In genomic region chr11:110299006-110299785, GRCh38 we compare ENCODE assay signal across 19 cellular contexts. TPM values are rescaled to one million over a fixed set of nuclear protein-coding genes. Genes with fewer than 3 reads are reported as not detected.
DNase-seq lines count a peak whose midpoint lies in the region; ATAC-seq and TF ChIP-seq lines count a peak whose summit lies in the region.
"Had no signal": no experiment of that assay in that cellular context is flagged by ENCODE, and none has a peak within 500 bp of the region (broad histone marks: within the 10 kb centered on the region; RNA-seq: fewer than 3 reads in every experiment).

No MANE protein-coding gene starts in this region.

- H3K9me3 Mint-ChIP-seq in CD4-positive, alpha-beta T cell, result no peaks in the 10 kb centered on the region
- H3K9me3 Mint-ChIP-seq in activated T-helper 17 cell treated with anti-CD3 and anti-CD28 coated beads, Interleukin-2, amount 50 U/mL, for 72 hours, result no peaks in the 10 kb centered on the region
- H3K9me3 Mint-ChIP-seq in stimulated activated effector memory CD8-positive, alpha-beta T cell treated with anti-CD3 and anti-CD28 coated beads, Interleukin-12 subunit alpha, Interleukin-12 subunit beta, amount 100 ng/mL, for 72 hours, result peaks cover 5% of the 10 kb centered on the region

- H3K4me1 ChIP-seq in HUES48 (ENCODE audit: control insufficient read depth, insufficient read depth, low read length) (peaks cover 25% of the 10 kb centered on the region), mesendoderm (ENCODE audit: control insufficient read depth, low read depth, low read length) (peaks cover 6% of the 10 kb centered on the region)
- H3K4me1 ChIP-seq in effector memory CD4-positive, alpha-beta T cell (ENCODE audit: control insufficient read depth, insufficient read depth, low read length, poor library complexity, severe bottlenecking), result no peaks in the 10 kb centered on the region

- peak overlapping the region; percentile 62 for H2BK120ac ChIP-seq in mesendoderm (ENCODE audit: low read depth, low read length)

- no peak overlapping the region for H2AK5ac ChIP-seq in mesendoderm (ENCODE audit: low read length)

- no peak for DNase-seq in CD4-positive, alpha-beta T cell
- DNase-seq in mesendoderm, result peak; percentile 87
- no peak for DNase-seq in activated T-cell treated with anti-CD3 and anti-CD28 coated beads for 4 hours
- DNase-seq in stimulated activated CD4-positive, alpha-beta T cell treated with anti-CD3 and anti-CD28 coated beads, Interleukin-15, amount 100 ng/mL, for 24 hours, result no peak
- no peak for DNase-seq in stimulated activated effector memory CD8-positive, alpha-beta T cell treated with anti-CD3 and anti-CD28 coated beads, Interleukin-12 subunit alpha, Interleukin-12 subunit beta, amount 100 ng/mL, for 72 hours (ENCODE audit: low spot score in 2 of 2)
- no peak for DNase-seq in effector memory CD4-positive, alpha-beta T cell
- DNase-seq: BE2C, DMS79, H7, NCI-H1048, NCI-H1417 treated with DMSO at 0.1 percent for 48 hours, NCI-H2029, NCI-H2227 treated with DMSO at 0.1 percent for 48 hours, NCI-H510A, Peyer's patch had no signal

- no peak overlapping the region for H2BK5ac ChIP-seq in mesendoderm (ENCODE audit: low read length)

- POLR2A ChIA-PET in CD4-positive, alpha-beta T cell (lab: Charles Lee), result no interaction called here

- H2BK15ac ChIP-seq in mesendoderm (replicated peaks; ENCODE audit: low read depth), result no peak overlapping the region

- no peak overlapping the region for H3K23ac ChIP-seq in mesendoderm (ENCODE audit: low read length)

- no peak for ATAC-seq in CD4-positive, alpha-beta T cell (ENCODE audit: poor library complexity)
- no peak for ATAC-seq in activated T-helper 17 cell treated with anti-CD3 and anti-CD28 coated beads, Interleukin-2, amount 50 U/mL, for 72 hours (replicated peaks)
- no peak for ATAC-seq in stimulated activated effector memory CD8-positive, alpha-beta T cell treated with anti-CD3 and anti-CD28 coated beads, Interleukin-12 subunit alpha, Interleukin-12 subunit beta, amount 100 ng/mL, for 72 hours
- ATAC-seq: Right ventricle myocardium inferior had no signal

- CTCF ChIA-PET in CD4-positive, alpha-beta T cell (lab: Charles Lee), result no interaction called here

- H4K8ac ChIP-seq in mesendoderm (ENCODE audit: low read depth, low read length), result no peak overlapping the region

- H3K36me3 ChIP-seq in HUES48 (ENCODE audit: control insufficient read depth, insufficient read depth, low read length) (no peaks in the 10 kb centered on the region), mesendoderm (ENCODE audit: control insufficient read depth, insufficient read depth, low read length) (no peaks in the 10 kb centered on the region)
- H3K36me3 ChIP-seq in effector memory CD4-positive, alpha-beta T cell (ENCODE audit: control insufficient read depth, insufficient read depth, low read length), result no peaks in the 10 kb centered on the region
- H3K36me3 ChIP-seq: Peyer's patch had no signal

- H3K36me3 Mint-ChIP-seq in CD4-positive, alpha-beta T cell (ENCODE audit: low read depth), result no peaks in the 10 kb centered on the region
- H3K36me3 Mint-ChIP-seq in activated T-helper 17 cell treated with anti-CD3 and anti-CD28 coated beads, Interleukin-2, amount 50 U/mL, for 72 hours (ENCODE audit: low read depth), result peaks cover 15% of the 10 kb centered on the region
- H3K36me3 Mint-ChIP-seq in stimulated activated effector memory CD8-positive, alpha-beta T cell treated with anti-CD3 and anti-CD28 coated beads, Interleukin-12 subunit alpha, Interleukin-12 subunit beta, amount 100 ng/mL, for 72 hours, result peaks cover 17% of the 10 kb centered on the region

- no peak overlapping the region for H3K9ac ChIP-seq in HUES48 (ENCODE audit: low read depth, low read length)
- no peak overlapping the region for H3K9ac ChIP-seq in mesendoderm (ENCODE audit: low read length)

- H3K9me3 ChIP-seq in CD4-positive, alpha-beta T cell (ENCODE audit: control insufficient read depth, low read length), result no peaks in the 10 kb centered on the region
- peaks cover 3% of the 10 kb centered on the region; the same call in 1 of the 2 replicates for H3K9me3 ChIP-seq in HUES48 (ENCODE audit: control insufficient read depth, insufficient read depth, low read length)
- H3K9me3 ChIP-seq in effector memory CD4-positive, alpha-beta T cell (ENCODE audit: control insufficient read depth, low read length), result no peaks in the 10 kb centered on the region
- H3K9me3 ChIP-seq: BE2C, MG63, Peyer's patch had no signal

- peak overlapping the region; percentile 61 for H3K18ac ChIP-seq in mesendoderm (ENCODE audit: low read length)

- peaks cover 17% of the 10 kb centered on the region for H3K79me2 ChIP-seq in mesendoderm (ENCODE audit: control insufficient read depth, insufficient read depth, low read length)

- H3K27me3 Mint-ChIP-seq in CD4-positive, alpha-beta T cell, result no peaks in the 10 kb centered on the region
- H3K27me3 Mint-ChIP-seq in activated T-helper 17 cell treated with anti-CD3 and anti-CD28 coated beads, Interleukin-2, amount 50 U/mL, for 72 hours, result no peaks in the 10 kb centered on the region

- H4K5ac ChIP-seq in mesendoderm (ENCODE audit: low read length), result no peak overlapping the region

- H3K4me2 ChIP-seq in mesendoderm (ENCODE audit: low read length), result no peak overlapping the region

- no CpG with 5 or more reads among the region's 6 CpGs for WGBS in mesendoderm (ENCODE audit: extremely low coverage, insufficient coverage, low lambda C conversion rate)

- no peaks in the 10 kb centered on the region for H3K79me1 ChIP-seq in mesendoderm (ENCODE audit: low read length)

- intact Hi-C loops in CD4-positive, alpha-beta T cell (cut with DNase I, micrococcal nuclease), result loop anchor here (5.0 to 10.0 kb wide), 3 partner anchors 97 to 1466 kb away; partner anchors contain the start of gene PPP2R1B (in 1 of the 2)

- no peaks in the 10 kb centered on the region for H3K27me3 ChIP-seq in CD4-positive, alpha-beta T cell (ENCODE audit: control insufficient read depth, insufficient read depth, low read length)
- no peaks in the 10 kb centered on the region for H3K27me3 ChIP-seq in HUES48 (ENCODE audit: control insufficient read depth, insufficient read depth, low read length)
- no peaks in the 10 kb centered on the region for H3K27me3 ChIP-seq in mesendoderm (ENCODE audit: insufficient read depth, low read length, poor library complexity)
- H3K27me3 ChIP-seq in effector memory CD4-positive, alpha-beta T cell (replicated peaks; ENCODE audit: control insufficient read depth, insufficient read depth, low read length, poor library complexity, severe bottlenecking), result no peaks in the 10 kb centered on the region
- H3K27me3 ChIP-seq: MG63, Peyer's patch had no signal

- no peak overlapping the region for H3K27ac ChIP-seq in CD4-positive, alpha-beta T cell (ENCODE audit: low read depth, low read length)
- H3K27ac ChIP-seq in HUES48 (ENCODE audit: low read depth, low read length) (peak overlapping the region; percentile 14), mesendoderm (ENCODE audit: low read depth, low read length) (peak overlapping the region; percentile 25)
- H3K27ac ChIP-seq in effector memory CD4-positive, alpha-beta T cell (ENCODE audit: insufficient read depth, low read length, poor library complexity, severe bottlenecking), result no peak overlapping the region
- H3K27ac ChIP-seq: Peyer's patch had no signal

- TF ChIP-seq CTCF in CD4-positive, alpha-beta T cell (IDR thresholded peaks at IDR 0.05), result no peak

- H3K4me3 ChIP-seq in HUES48 (ENCODE audit: low read depth, low read length), result no peak overlapping the region
- no peak overlapping the region for H3K4me3 ChIP-seq in mesendoderm (ENCODE audit: low read length)
- H3K4me3 ChIP-seq in effector memory CD4-positive, alpha-beta T cell (ENCODE audit: insufficient read depth, low read depth, low read length, poor library complexity, severe bottlenecking), result no peak overlapping the region
- H3K4me3 ChIP-seq: MG63, Peyer's patch had no signal

- H3K4me1 Mint-ChIP-seq in CD4-positive, alpha-beta T cell (ENCODE audit: low read depth), result peaks cover 27% of the 10 kb centered on the region
- H3K4me1 Mint-ChIP-seq in activated T-helper 17 cell treated with anti-CD3 and anti-CD28 coated beads, Interleukin-2, amount 50 U/mL, for 72 hours, result peaks cover 8% of the 10 kb centered on the region
- H3K4me1 Mint-ChIP-seq in stimulated activated effector memory CD8-positive, alpha-beta T cell treated with anti-CD3 and anti-CD28 coated beads, Interleukin-12 subunit alpha, Interleukin-12 subunit beta, amount 100 ng/mL, for 72 hours, result peaks cover 36% of the 10 kb centered on the region

- no peak overlapping the region for H3K27ac Mint-ChIP-seq in CD4-positive, alpha-beta T cell
- H3K27ac Mint-ChIP-seq in activated T-helper 17 cell treated with anti-CD3 and anti-CD28 coated beads, Interleukin-2, amount 50 U/mL, for 72 hours, result no peak overlapping the region
- H3K27ac Mint-ChIP-seq in stimulated activated effector memory CD8-positive, alpha-beta T cell treated with anti-CD3 and anti-CD28 coated beads, Interleukin-12 subunit alpha, Interleukin-12 subunit beta, amount 100 ng/mL, for 72 hours, result no peak overlapping the region

- peak overlapping the region; percentile 90 for H3K4me3 Mint-ChIP-seq in CD4-positive, alpha-beta T cell
- peak overlapping the region; percentile 54 for H3K4me3 Mint-ChIP-seq in activated T-helper 17 cell treated with anti-CD3 and anti-CD28 coated beads, Interleukin-2, amount 50 U/mL, for 72 hours
- no peak overlapping the region for H3K4me3 Mint-ChIP-seq in stimulated activated effector memory CD8-positive, alpha-beta T cell treated with anti-CD3 and anti-CD28 coated beads, Interleukin-12 subunit alpha, Interleukin-12 subunit beta, amount 100 ng/mL, for 72 hours

- H3K4ac ChIP-seq in mesendoderm (ENCODE audit: low read depth, low read length), result peak overlapping the region; percentile 67

- peak overlapping the region; percentile 40 for H3K56ac ChIP-seq in mesendoderm (ENCODE audit: low read length)

RNA-seq across cellular contexts. Expression of gene RDX, which starts 2.8 kb away (rescaled TPM):
- 10 to 100 TPM; 11.4 to 14.2 TPM for total RNA-seq in CD4-positive, alpha-beta T cell
- 10 to 100 TPM; 83.2 to 95.6 TPM for total RNA-seq in activated T-helper 17 cell treated with anti-CD3 and anti-CD28 coated beads, Interleukin-2, amount 50 U/mL, for 72 hours
- 93.2 TPM for polyA plus RNA-seq in mesendoderm (2013, experiment 1 of 2)
- polyA plus RNA-seq in mesendoderm (2013, experiment 2 of 2), result 91.8 TPM

Comparison
In these comparisons a context has a peak if more than half of its experiments do, and no peak if none do; other contexts are left out.
1. H3K27ac ChIP-seq: peak in HUES48 (single experiment) and mesendoderm (single experiment); none in CD4-positive, alpha-beta T cell (single experiment) and effector memory CD4-positive, alpha-beta T cell (single experiment).
2. RNA of gene RDX, which starts 2.8 kb away (total RNA-seq): 83.2 to 95.6 TPM in activated T-helper 17 cell treated with anti-CD3 and anti-CD28 coated beads, Interleukin-2, amount 50 U/mL, for 72 hours; 11.4 to 14.2 TPM in CD4-positive, alpha-beta T cell; every median in the first group is over 4 times any median in the second.